In the genomic region with DNA sequence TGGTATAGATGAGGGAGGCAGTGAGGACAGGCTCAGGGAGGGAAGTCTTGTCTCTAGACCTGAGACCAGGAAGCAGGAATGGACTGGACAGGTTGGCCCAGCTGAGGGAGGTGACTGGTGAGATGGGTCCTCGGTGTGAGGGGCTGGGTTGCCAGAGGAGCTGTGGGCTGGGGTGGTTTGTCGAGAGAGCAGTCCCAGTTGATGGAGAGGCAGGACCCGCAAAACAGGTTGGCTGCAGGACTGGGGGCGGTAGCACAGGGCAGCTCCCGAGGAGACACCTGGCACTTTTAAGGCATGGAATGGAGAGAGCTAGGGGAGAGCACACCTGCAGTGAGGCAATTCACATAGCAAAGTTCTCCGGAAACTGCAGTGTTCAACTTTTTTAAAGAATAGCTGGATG, we compare ENCODE assay signal across 15 cellular contexts.
"Had no signal": no experiment of that assay in that cellular context is flagged by ENCODE, and none has a peak within 500 bp of the region (broad histone marks: within the 10 kb centered on the region; RNA-seq: fewer than 3 reads in every experiment).

No MANE protein-coding gene starts in this region.

- H3K27ac ChIP-seq: uterus had no signal

- H3K36me3 Mint-ChIP-seq: natural killer cell treated with Interleukin-12 subunit alpha and Interleukin-12 subunit beta and Interleukin-15 and Interleukin-18, amount 100 ng/mL, for 72 hours had no signal

- H3K4me3 Mint-ChIP-seq: activated CD8-positive, alpha-beta T cell treated with anti-CD3 and anti-CD28 coated beads for 36 hours; activated T-cell treated with anti-CD3 and anti-CD28 coated beads, Interleukin-2, amount 50 U/mL, for 72 hours; central memory CD8-positive, alpha-beta T cell; effector memory CD8-positive, alpha-beta T cell; natural killer cell treated with Interleukin-12 subunit alpha and Interleukin-12 subunit beta and Interleukin-15 and Interleukin-18, amount 100 ng/mL, for 72 hours; stimulated activated naive CD8-positive, alpha-beta T cell treated with anti-CD3 and anti-CD28 coated beads, Interleukin-15, amount 100 ng/mL, for 72 hours had no signal

- ATAC-seq: activated CD8-positive, alpha-beta T cell treated with anti-CD3 and anti-CD28 coated beads for 36 hours; activated T-cell treated with anti-CD3 and anti-CD28 coated beads, Interleukin-2, amount 50 U/mL, for 72 hours; effector memory CD8-positive, alpha-beta T cell; natural killer cell treated with Interleukin-12 subunit alpha and Interleukin-12 subunit beta and Interleukin-15 and Interleukin-18, amount 100 ng/mL, for 72 hours; stimulated activated naive CD8-positive, alpha-beta T cell treated with anti-CD3 and anti-CD28 coated beads, Interleukin-15, amount 100 ng/mL, for 72 hours had no signal

- H3K27me3 ChIP-seq: uterus had no signal

- H3K27me3 Mint-ChIP-seq: activated CD8-positive, alpha-beta T cell treated with anti-CD3 and anti-CD28 coated beads for 36 hours; stimulated activated naive CD8-positive, alpha-beta T cell treated with anti-CD3 and anti-CD28 coated beads, Interleukin-15, amount 100 ng/mL, for 72 hours had no signal

- H3K9me3 Mint-ChIP-seq: activated CD8-positive, alpha-beta T cell treated with anti-CD3 and anti-CD28 coated beads for 36 hours; activated T-cell treated with anti-CD3 and anti-CD28 coated beads, Interleukin-2, amount 50 U/mL, for 72 hours; central memory CD8-positive, alpha-beta T cell; effector memory CD8-positive, alpha-beta T cell; natural killer cell treated with Interleukin-12 subunit alpha and Interleukin-12 subunit beta and Interleukin-15 and Interleukin-18, amount 100 ng/mL, for 72 hours; stimulated activated naive CD8-positive, alpha-beta T cell treated with anti-CD3 and anti-CD28 coated beads, Interleukin-15, amount 100 ng/mL, for 72 hours had no signal

- H3K36me3 ChIP-seq: thoracic aorta, uterus had no signal

- H3K4me1 Mint-ChIP-seq: central memory CD8-positive, alpha-beta T cell had no signal

- DNase-seq: activated CD4-positive, alpha-beta T cell treated with anti-CD3 and anti-CD28 coated beads for 4 hours; activated CD8-positive, alpha-beta memory T cell treated with anti-CD3 and anti-CD28 coated beads, Interleukin-2, amount 50 U/mL, for 4 hours; activated CD8-positive, alpha-beta T cell treated with anti-CD3 and anti-CD28 coated beads for 36 hours; activated T-cell treated with anti-CD3 and anti-CD28 coated beads, Interleukin-2, amount 50 U/mL, for 72 hours; effector memory CD8-positive, alpha-beta T cell; erythroblast; glutamatergic neuron; stimulated activated CD4-positive, alpha-beta T cell treated with anti-CD3 and anti-CD28 coated beads, Interleukin-15, amount 100 ng/mL, for 24 hours; stimulated activated CD4-positive, alpha-beta T cell treated with anti-CD3 and anti-CD28 coated beads, Interleukin-4, amount 100 ng/mL, for 24 hours; stimulated activated naive CD8-positive, alpha-beta T cell treated with anti-CD3 and anti-CD28 coated beads, Interleukin-15, amount 100 ng/mL, for 72 hours; SW 1271; uterus had no signal

- H3K9me3 ChIP-seq: thoracic aorta, uterus had no signal

- H3K4me3 ChIP-seq: thoracic aorta, uterus had no signal

- H3K27ac Mint-ChIP-seq: activated CD8-positive, alpha-beta T cell treated with anti-CD3 and anti-CD28 coated beads for 36 hours; activated T-cell treated with anti-CD3 and anti-CD28 coated beads, Interleukin-2, amount 50 U/mL, for 72 hours; effector memory CD8-positive, alpha-beta T cell; natural killer cell treated with Interleukin-12 subunit alpha and Interleukin-12 subunit beta and Interleukin-15 and Interleukin-18, amount 100 ng/mL, for 72 hours had no signal
